Comparison of ENCODE assay signal across 1 cellular context in genomic region chr16:12295395-12295794, GRCh38.
TF ChIP-seq lines count a peak whose summit lies in the region.

No MANE protein-coding gene starts in this region.

TF ChIP-seq in GM12878, 131 proteins besides CTCF, POLR2A, EP300 and RAD21:
- TF ChIP-seq, protein P1, sequence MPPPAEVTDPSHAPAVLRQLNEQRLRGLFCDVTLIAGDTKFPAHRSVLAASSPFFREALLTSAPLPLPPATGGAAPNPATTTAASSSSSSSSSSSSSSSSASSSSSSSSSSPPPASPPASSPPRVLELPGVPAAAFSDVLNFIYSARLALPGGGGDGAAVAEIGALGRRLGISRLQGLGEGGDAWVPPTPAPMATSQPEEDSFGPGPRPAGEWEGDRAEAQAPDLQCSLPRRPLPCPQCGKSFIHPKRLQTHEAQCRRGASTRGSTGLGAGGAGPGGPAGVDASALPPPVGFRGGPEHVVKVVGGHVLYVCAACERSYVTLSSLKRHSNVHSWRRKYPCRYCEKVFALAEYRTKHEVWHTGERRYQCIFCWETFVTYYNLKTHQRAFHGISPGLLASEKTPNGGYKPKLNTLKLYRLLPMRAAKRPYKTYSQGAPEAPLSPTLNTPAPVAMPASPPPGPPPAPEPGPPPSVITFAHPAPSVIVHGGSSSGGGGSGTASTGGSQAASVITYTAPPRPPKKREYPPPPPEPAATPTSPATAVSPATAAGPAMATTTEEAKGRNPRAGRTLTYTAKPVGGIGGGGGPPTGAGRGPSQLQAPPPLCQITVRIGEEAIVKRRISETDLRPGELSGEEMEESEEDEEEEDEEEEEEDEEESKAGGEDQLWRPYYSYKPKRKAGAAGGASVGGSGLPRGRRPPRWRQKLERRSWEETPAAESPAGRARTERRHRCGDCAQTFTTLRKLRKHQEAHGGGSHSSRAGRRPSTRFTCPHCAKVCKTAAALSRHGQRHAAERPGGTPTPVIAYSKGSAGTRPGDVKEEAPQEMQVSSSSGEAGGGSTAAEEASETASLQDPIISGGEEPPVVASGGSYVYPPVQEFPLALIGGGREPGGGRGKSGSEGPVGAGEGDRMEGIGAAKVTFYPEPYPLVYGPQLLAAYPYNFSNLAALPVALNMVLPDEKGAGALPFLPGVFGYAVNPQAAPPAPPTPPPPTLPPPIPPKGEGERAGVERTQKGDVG (CRISPR knock-in tag; IDR thresholded peaks at IDR 0.05): no peak
- TF ChIP-seq FOS (IDR thresholded peaks at IDR 0.05; ENCODE audit: borderline replicate concordance, extremely low read depth, insufficient read length): no peak
- TF ChIP-seq ZNF622 (IDR thresholded peaks at IDR 0.05): no peak
- TF ChIP-seq, protein P2, sequence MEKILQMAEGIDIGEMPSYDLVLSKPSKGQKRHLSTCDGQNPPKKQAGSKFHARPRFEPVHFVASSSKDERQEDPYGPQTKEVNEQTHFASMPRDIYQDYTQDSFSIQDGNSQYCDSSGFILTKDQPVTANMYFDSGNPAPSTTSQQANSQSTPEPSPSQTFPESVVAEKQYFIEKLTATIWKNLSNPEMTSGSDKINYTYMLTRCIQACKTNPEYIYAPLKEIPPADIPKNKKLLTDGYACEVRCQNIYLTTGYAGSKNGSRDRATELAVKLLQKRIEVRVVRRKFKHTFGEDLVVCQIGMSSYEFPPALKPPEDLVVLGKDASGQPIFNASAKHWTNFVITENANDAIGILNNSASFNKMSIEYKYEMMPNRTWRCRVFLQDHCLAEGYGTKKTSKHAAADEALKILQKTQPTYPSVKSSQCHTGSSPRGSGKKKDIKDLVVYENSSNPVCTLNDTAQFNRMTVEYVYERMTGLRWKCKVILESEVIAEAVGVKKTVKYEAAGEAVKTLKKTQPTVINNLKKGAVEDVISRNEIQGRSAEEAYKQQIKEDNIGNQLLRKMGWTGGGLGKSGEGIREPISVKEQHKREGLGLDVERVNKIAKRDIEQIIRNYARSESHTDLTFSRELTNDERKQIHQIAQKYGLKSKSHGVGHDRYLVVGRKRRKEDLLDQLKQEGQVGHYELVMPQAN (conservative IDR thresholded peaks at IDR 0.05): no peak
- no peak for TF ChIP-seq SMAD5 (IDR thresholded peaks at IDR 0.05; ENCODE audit: low read depth)
- TF ChIP-seq ZSCAN29 (IDR thresholded peaks at IDR 0.05): no peak
- TF ChIP-seq STAT1 (conservative IDR thresholded peaks at IDR 0.05): no peak
- no peak for TF ChIP-seq MYC (IDR thresholded peaks at IDR 0.05; ENCODE audit: insufficient read depth, insufficient read length, insufficient replicate concordance, low read length, severe bottlenecking)
- TF ChIP-seq ZNF217 (IDR thresholded peaks at IDR 0.05): no peak
- TF ChIP-seq RB1 (IDR thresholded peaks at IDR 0.05; ENCODE audit: borderline replicate concordance): no peak
TF ChIP-seq in GM12878: peak in this region for 0.
